Comparison of ENCODE assay signal across 20 cellular contexts in the genomic region with DNA sequence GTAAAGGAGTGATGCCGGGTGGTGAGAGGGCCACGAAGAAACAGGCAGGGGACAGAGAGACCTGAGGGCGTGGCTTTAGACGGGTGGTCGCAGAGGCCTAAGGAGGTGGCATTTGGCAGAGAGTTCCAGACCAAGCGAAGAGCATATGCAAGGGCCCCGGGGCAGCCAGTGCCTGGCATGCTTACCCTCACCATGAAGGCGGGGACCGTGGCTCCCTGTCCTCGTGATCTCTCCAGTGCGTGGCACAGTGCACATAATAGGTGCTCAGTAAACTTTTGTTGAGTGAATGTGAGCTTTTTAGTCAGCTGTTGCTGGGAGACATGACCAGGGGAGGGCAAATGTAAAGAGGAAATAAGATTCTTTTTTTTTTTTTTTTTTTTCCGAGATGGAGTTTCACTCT.
DNase-seq lines count a peak whose midpoint lies in the region; TF ChIP-seq lines count a peak whose summit lies in the region.
"Had no signal": no experiment of that assay in that cellular context is flagged by ENCODE, and none has a peak within 500 bp of the region (broad histone marks: within the 10 kb centered on the region; RNA-seq: fewer than 3 reads in every experiment).

No MANE protein-coding gene starts in this region.

- H3K27ac ChIP-seq in tibial nerve = peak overlapping the region in 3 of 4 donors; percentile 12 to 86 (median 64)
- H3K27ac ChIP-seq in uterus = no peak overlapping the region
- H3K27ac ChIP-seq in CD4-positive, alpha-beta memory T cell (ENCODE audit: low read depth, low read length) = no peak overlapping the region
- H3K27ac ChIP-seq: A549 had no signal

- H3K27ac Mint-ChIP-seq in glutamatergic neuron (ENCODE audit: unreplicated experiment) (no peak overlapping the region), progenitor cell of endocrine pancreas (peak overlapping the region; percentile 21)
- no peak overlapping the region for H3K27ac Mint-ChIP-seq in CD4-positive, alpha-beta memory T cell

- H3K4me1 Mint-ChIP-seq in glutamatergic neuron (ENCODE audit: low read depth, unreplicated experiment) = peaks cover 17% of the 10 kb centered on the region
- H3K4me1 Mint-ChIP-seq in progenitor cell of endocrine pancreas (ENCODE audit: low read depth) = peaks cover 8% of the 10 kb centered on the region
- peaks cover 0 to 1% (median 0%) of the 10 kb centered on the region in 4 donors for H3K4me1 Mint-ChIP-seq in CD4-positive, alpha-beta memory T cell

- no peaks in the 10 kb centered on the region for H3K27me3 ChIP-seq in tibial nerve
- H3K27me3 ChIP-seq in uterus = no peaks in the 10 kb centered on the region
- H3K27me3 ChIP-seq in CD4-positive, alpha-beta memory T cell (ENCODE audit: insufficient read depth, low read length) = no peaks in the 10 kb centered on the region

- peaks cover 6% of the 10 kb centered on the region for H3K9me3 Mint-ChIP-seq in glutamatergic neuron (ENCODE audit: unreplicated experiment)
- no peaks in the 10 kb centered on the region for H3K9me3 Mint-ChIP-seq in progenitor cell of endocrine pancreas (ENCODE audit: low read depth)
- H3K9me3 Mint-ChIP-seq in CD4-positive, alpha-beta memory T cell = no peaks in the 10 kb centered on the region

- POLR2A ChIA-PET in CD4-positive, alpha-beta memory T cell (lab: Charles Lee; ENCODE audit: partially characterized antibody) = no interaction called here

- H3K4me3 Mint-ChIP-seq in glutamatergic neuron (ENCODE audit: unreplicated experiment) (peak overlapping the region; percentile 28), progenitor cell of endocrine pancreas (ENCODE audit: low read depth) (no peak overlapping the region)
- H3K4me3 Mint-ChIP-seq in CD4-positive, alpha-beta memory T cell = peak overlapping the region in 1 of 8 donors; percentile 12

- TF ChIP-seq POLR2A in tibial nerve (IDR thresholded peaks at IDR 0.05) = no peak
- no peak for TF ChIP-seq POLR2A in uterus (IDR thresholded peaks at IDR 0.05)

- H3K9me3 ChIP-seq in tibial nerve (no peaks in the 10 kb centered on the region), uterus (peaks cover 0 to 7% of the 10 kb centered on the region in 2 donors)
- H3K9me3 ChIP-seq in CD4-positive, alpha-beta memory T cell (ENCODE audit: control insufficient read depth in 1 of 2, low read length in 2 of 2) = no peaks in the 10 kb centered on the region
- H3K9me3 ChIP-seq: A549, HAP-1, SK-N-SH had no signal

- no peak for TF ChIP-seq EP300 in tibial nerve (IDR thresholded peaks at IDR 0.05)

- WGBS in tibial nerve, 2 donors = 94% methylated on average over 12 of the region's 12 CpGs

- H3K36me3 ChIP-seq in tibial nerve (no peaks in the 10 kb centered on the region), uterus (no peaks in the 10 kb centered on the region)
- H3K36me3 ChIP-seq in CD4-positive, alpha-beta memory T cell (ENCODE audit: insufficient read depth, low read length) = no peaks in the 10 kb centered on the region
- H3K36me3 ChIP-seq: HAP-1 had no signal

- DNase-seq in MV-4-11 (lab: John Stamatoyannopoulos, UW) (peak; percentile 53), glutamatergic neuron (no peak), progenitor cell of endocrine pancreas (ENCODE audit: low spot score, unreplicated experiment) (no peak), tibial nerve (ENCODE audit: low spot score in 2 of 2) (no peak), uterus (no peak), superior temporal gyrus (ENCODE audit: extremely low spot score) (no peak)
- no peak for DNase-seq in CD4-positive, alpha-beta memory T cell
- DNase-seq: C1 segment of cervical spinal cord; DMS79 treated with DMSO at 0.1 percent for 48 hours; MM.1S; NCI-H1092 treated with DMSO at 0.1 percent for 48 hours; NCI-H146; NCI-H2029 treated with DMSO at 0.1 percent for 48 hours; NCI-H2171 treated with DMSO at 0.1 percent for 48 hours; NCI-H748 treated with DMSO at 0.1 percent for 48 hours; NK-92 treated with Interleukin-12 subunit alpha and Interleukin-12 subunit beta, amount 100 ng/mL, for 24 hours; SHP77; SK-N-SH had no signal

- H3K27me3 Mint-ChIP-seq in glutamatergic neuron (ENCODE audit: unreplicated experiment) (peaks cover 5% of the 10 kb centered on the region), progenitor cell of endocrine pancreas (peaks cover 13% of the 10 kb centered on the region)
- peaks cover 1 to 2% of the 10 kb centered on the region in 2 donors for H3K27me3 Mint-ChIP-seq in CD4-positive, alpha-beta memory T cell

- CTCF ChIA-PET in CD4-positive, alpha-beta memory T cell (lab: Charles Lee; ENCODE audit: partially characterized antibody) = interaction anchor here (0.7 to 1.8 kb wide), 2 partner anchors 249 to 904 kb away, joined by 4 to 5 read pairs; no protein-coding TSS in a partner anchor

- peaks cover 3% of the 10 kb centered on the region for H3K36me3 Mint-ChIP-seq in glutamatergic neuron (ENCODE audit: unreplicated experiment)
- H3K36me3 Mint-ChIP-seq in progenitor cell of endocrine pancreas (ENCODE audit: insufficient read depth) = no peaks in the 10 kb centered on the region
- no peaks in the 10 kb centered on the region for H3K36me3 Mint-ChIP-seq in CD4-positive, alpha-beta memory T cell

- intact Hi-C loops in uterus (cut with DNase I; ENCODE audit: low total_unique reads) = no loop called here
- intact Hi-C loops in CD4-positive, alpha-beta memory T cell (cut with micrococcal nuclease) = no loop called here

- H3K4me1 ChIP-seq in tibial nerve = peaks cover 0 to 91% (median 19%) of the 10 kb centered on the region in 4 donors
- H3K4me1 ChIP-seq in uterus = no peaks in the 10 kb centered on the region
- no peaks in the 10 kb centered on the region for H3K4me1 ChIP-seq in CD4-positive, alpha-beta memory T cell (ENCODE audit: insufficient read depth, low read length)
- H3K4me1 ChIP-seq: HAP-1 had no signal

- H3K4me3 ChIP-seq in tibial nerve (no peak overlapping the region), uterus (no peak overlapping the region)
- H3K4me3 ChIP-seq in CD4-positive, alpha-beta memory T cell (ENCODE audit: low read length in 2 of 2) = no peak overlapping the region
- H3K4me3 ChIP-seq: A549, HAP-1 had no signal

- TF ChIP-seq CTCF in glutamatergic neuron (IDR thresholded peaks at IDR 0.05; ENCODE audit: partially characterized antibody, unreplicated experiment) (no peak), progenitor cell of endocrine pancreas (IDR thresholded peaks at IDR 0.05; ENCODE audit: unreplicated experiment) (no peak), tibial nerve (IDR thresholded peaks at IDR 0.05) (no peak), uterus (IDR thresholded peaks at IDR 0.05) (no peak)

Comparison
In these comparisons a context has a peak if more than half of its experiments do, and no peak if none do; other contexts are left out.
1. H3K27ac ChIP-seq: peak in tibial nerve (3 of 4); none in uterus (0 of 2) and CD4-positive, alpha-beta memory T cell (single experiment).